8 cellular contexts compared by ENCODE assay signal in the genomic region with DNA sequence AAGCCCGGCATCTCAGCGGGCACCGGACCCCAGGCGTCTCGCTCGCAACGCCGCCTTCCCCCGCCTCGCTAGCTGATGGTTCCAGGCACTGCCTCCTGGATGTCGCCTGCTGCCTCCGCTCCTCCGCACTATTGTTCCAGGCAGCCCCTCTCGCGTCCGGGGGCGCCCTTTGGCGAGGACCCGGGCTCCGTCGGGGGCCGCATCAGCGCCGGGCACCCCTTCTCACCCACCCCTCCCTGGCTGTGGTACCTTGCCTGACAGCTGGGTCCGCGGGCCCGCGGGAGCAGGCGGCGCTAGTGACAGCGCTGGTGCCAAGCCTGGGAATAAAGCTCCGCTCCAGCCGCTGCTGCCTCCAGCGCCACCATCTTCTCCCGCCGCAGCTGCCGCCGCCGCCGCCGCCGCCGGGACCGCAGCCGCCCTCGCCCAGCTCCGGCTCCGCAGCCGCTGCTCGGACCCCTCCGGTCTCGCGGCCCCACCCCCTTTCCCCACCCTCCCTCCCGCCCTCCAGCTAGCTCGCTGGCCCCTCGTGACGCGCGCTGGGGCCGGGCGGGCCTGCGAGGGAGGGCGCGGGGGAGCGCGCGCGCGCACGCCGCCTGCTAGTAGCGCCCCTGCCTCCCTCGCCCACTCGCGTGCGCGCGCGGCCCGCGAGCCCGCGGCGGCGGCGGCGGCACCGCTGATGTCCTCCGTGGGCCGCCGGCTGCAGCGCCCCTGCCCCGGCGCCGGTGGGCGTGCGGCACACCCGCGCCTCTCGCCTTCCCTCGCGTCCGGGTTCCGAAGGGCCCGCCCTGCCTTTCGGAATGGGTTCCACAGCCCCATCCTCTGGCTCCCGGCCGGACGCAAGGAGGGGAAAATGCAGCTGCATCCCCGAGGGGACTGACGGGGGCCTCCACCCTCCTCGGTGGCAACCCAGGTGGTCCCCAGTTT. TPM values are rescaled to one million over a fixed set of nuclear protein-coding genes. Genes with fewer than 3 reads are reported as not detected.
DNase-seq lines count a peak whose midpoint lies in the region; ATAC-seq and TF ChIP-seq lines count a peak whose summit lies in the region.

A gene (minus strand): TSS at position 468 of the 924 bp plus-strand sequence.

- H3K36me3 ChIP-seq in gastroesophageal sphincter (no peaks in the 10 kb centered on the region), neuron (ENCODE audit: insufficient read depth, low read length) (no peaks in the 10 kb centered on the region), thyroid gland (no peaks in the 10 kb centered on the region)

- intact Hi-C loops in activated naive CD4-positive, alpha-beta T cell treated with anti-CD3 and anti-CD28 coated beads for 36 hours (cut with micrococcal nuclease) = loop anchor here (1.0 to 10.0 kb wide), 5 partner anchors 88 to 930 kb away; a partner anchor contains a TSS
- intact Hi-C loops in thyroid gland (cut with DNase I) = no loop called here

- H3K4me1 Mint-ChIP-seq in activated naive CD4-positive, alpha-beta T cell treated with anti-CD3 and anti-CD28 coated beads for 36 hours (ENCODE audit: low read depth) = peaks cover 9% of the 10 kb centered on the region

- no peaks in the 10 kb centered on the region for H3K9me3 Mint-ChIP-seq in activated naive CD4-positive, alpha-beta T cell treated with anti-CD3 and anti-CD28 coated beads for 36 hours

- H3K4me1 ChIP-seq in gastroesophageal sphincter (peaks cover 0 to 30% (median 9%) of the 10 kb centered on the region in 3 donors), neuron (ENCODE audit: insufficient read depth, low read length) (peaks cover 16% of the 10 kb centered on the region), thyroid gland (peaks cover 0 to 4% of the 10 kb centered on the region in 2 donors)

- H3K27me3 ChIP-seq in gastroesophageal sphincter = no peaks in the 10 kb centered on the region
- no peaks in the 10 kb centered on the region for H3K27me3 ChIP-seq in neuron (ENCODE audit: insufficient read depth, low read length)
- H3K27me3 ChIP-seq in thyroid gland = no peaks in the 10 kb centered on the region

- peaks cover 12% of the 10 kb centered on the region for H3K27me3 Mint-ChIP-seq in activated naive CD4-positive, alpha-beta T cell treated with anti-CD3 and anti-CD28 coated beads for 36 hours (ENCODE audit: low read depth)

- H3K4me3 ChIP-seq in AG10803 (ENCODE audit: low read length) (peak within 1 kb of the TSS; percentile 86), gastroesophageal sphincter (peak within 1 kb of the TSS; percentile 65 to 82), neuron (ENCODE audit: low read length) (peak within 1 kb of the TSS; percentile 61), thyroid gland (replicated peaks in 1 of 3) (peak within 1 kb of the TSS in 2 of 3 donors; percentile 11 to 55)

- no peaks in the 10 kb centered on the region for H3K9me3 ChIP-seq in gastroesophageal sphincter
- H3K9me3 ChIP-seq in neuron (ENCODE audit: low read length) = no peaks in the 10 kb centered on the region
- H3K9me3 ChIP-seq in thyroid gland = no peaks in the 10 kb centered on the region

- H3K4me3 Mint-ChIP-seq in activated naive CD4-positive, alpha-beta T cell treated with anti-CD3 and anti-CD28 coated beads for 36 hours = peak within 1 kb of the TSS; percentile 72

- H2AFZ ChIP-seq in neuron (ENCODE audit: low read depth, low read length) = peak within 1 kb of the TSS; percentile 96

- H3K36me3 Mint-ChIP-seq in activated naive CD4-positive, alpha-beta T cell treated with anti-CD3 and anti-CD28 coated beads for 36 hours (ENCODE audit: low read depth) = no peaks in the 10 kb centered on the region

- CTCF ChIA-PET in activated naive CD4-positive, alpha-beta T cell treated with anti-CD3 and anti-CD28 coated beads for 36 hours (lab: Charles Lee) = interaction anchor here (0.7 to 2.2 kb wide), 12 partner anchors 10 to 257 kb away, joined by 3 to 6 read pairs (median 3); no protein-coding TSS in a partner anchor

- ATAC-seq in HG03342 (IDR thresholded peaks at IDR 0.05; ENCODE audit: unreplicated experiment) (peak; percentile 22), gastroesophageal sphincter (peak; percentile 86)

- TF ChIP-seq CTCF in AG10803 (conservative IDR thresholded peaks at IDR 0.05; ENCODE audit: low read length) = no peak
- peak in 2 of 4 experiments; percentile 15 to 25 for TF ChIP-seq CTCF in gastroesophageal sphincter (IDR thresholded peaks at IDR 0.05)
- peak in 2 of 6 experiments; percentile 6 to 10 for TF ChIP-seq CTCF in thyroid gland (IDR thresholded peaks at IDR 0.05)

- DNase-seq in AG10803 (ENCODE audit: low read depth) (peak; percentile 47), GM19238 (ENCODE audit: insufficient read length, low spot score) (peak; percentile 5), OCI-M1 (lab: John Stamatoyannopoulos, UW) (peak; percentile 21), thyroid gland (peak; percentile 50 to 56)
- peak; percentile 17 for DNase-seq in activated naive CD4-positive, alpha-beta T cell treated with anti-CD3 and anti-CD28 coated beads for 36 hours

- peak within 1 kb of the TSS in 3 of 4 donors; percentile 79 to 87 (median 86) for H3K27ac ChIP-seq in gastroesophageal sphincter
- H3K27ac ChIP-seq in thyroid gland = peak within 1 kb of the TSS in 2 of 3 donors; percentile 29 to 56

- 0 to 2% methylated on average over 4 to 11 of the region's 112 CpGs for WGBS in gastroesophageal sphincter (ENCODE audit: low coverage in 1 of 2), 2 donors
- 0 to 1% methylated on average over 12 to 35 of the region's 112 CpGs for WGBS in thyroid gland, 2 donors

- peak in 1 of 2 donors; percentile 20 for TF ChIP-seq POLR2A in gastroesophageal sphincter (IDR thresholded peaks at IDR 0.05)
- TF ChIP-seq POLR2A in thyroid gland (IDR thresholded peaks at IDR 0.05) = no peak

- no peak for TF ChIP-seq EP300 in gastroesophageal sphincter (IDR thresholded peaks at IDR 0.05)

- no peak within 1 kb of the TSS for H3K27ac Mint-ChIP-seq in activated naive CD4-positive, alpha-beta T cell treated with anti-CD3 and anti-CD28 coated beads for 36 hours

RNA-seq across cellular contexts. Expression of the gene that starts here (rescaled TPM):
- total RNA-seq in activated naive CD4-positive, alpha-beta T cell treated with anti-CD3 and anti-CD28 coated beads for 36 hours = under 1 TPM; 0.05 to 0.10 TPM
- total RNA-seq in gastroesophageal sphincter (10 to 100 TPM in 1 of 4 donors, 1 to 10 TPM in 3; 4.7 to 10.5 (median 5.8) TPM), thyroid gland (10 to 100 TPM in 1 of 4 donors, 1 to 10 TPM in 3; 2.8 to 11.2 (median 3.8) TPM)

Comparison
In these comparisons a context has a peak if more than half of its experiments do, and no peak if none do; other contexts are left out.
1. Peak in every context shown above with its lines: DNase-seq, ATAC-seq, H3K4me3 ChIP-seq and H3K27ac ChIP-seq.
2. Peak in DNase-seq in activated naive CD4-positive, alpha-beta T cell treated with anti-CD3 and anti-CD28 coated beads for 36 hours; RNA of the gene not detected or under 1 TPM.
3. H3K4me3 ChIP-seq: peak in every context shown above with its lines; median percentile 86 in AG10803; 74 in gastroesophageal sphincter; 61 in neuron; 33 in thyroid gland.